ENCODE assay signal across 1 cellular context in the genomic region with DNA sequence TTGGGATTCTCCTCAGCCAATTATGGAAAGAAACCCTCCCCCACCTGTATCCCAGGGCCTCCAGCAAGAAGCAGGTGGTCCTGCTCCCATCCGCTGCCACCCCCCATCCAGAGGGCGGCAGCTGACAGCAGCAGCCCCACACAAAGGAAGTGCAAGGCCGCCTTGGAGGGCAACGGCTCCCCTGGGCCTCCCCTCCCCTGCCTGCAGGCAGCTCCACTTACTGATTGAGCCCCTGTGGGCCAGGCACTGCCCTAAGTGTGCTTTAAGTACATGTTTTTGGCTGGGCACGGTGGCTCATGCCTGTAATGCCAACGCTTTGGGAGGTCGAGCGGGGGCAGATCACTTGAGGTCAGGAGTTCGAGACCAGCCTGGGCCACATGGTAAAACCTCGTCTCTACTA.
TF ChIP-seq lines count a peak whose summit lies in the region.

No MANE protein-coding gene starts in this region.

TF ChIP-seq in WTC11, 78 proteins besides CTCF, POLR2A, EP300 and RAD21 (continued from another document):
- TF ChIP-seq, protein P1, sequence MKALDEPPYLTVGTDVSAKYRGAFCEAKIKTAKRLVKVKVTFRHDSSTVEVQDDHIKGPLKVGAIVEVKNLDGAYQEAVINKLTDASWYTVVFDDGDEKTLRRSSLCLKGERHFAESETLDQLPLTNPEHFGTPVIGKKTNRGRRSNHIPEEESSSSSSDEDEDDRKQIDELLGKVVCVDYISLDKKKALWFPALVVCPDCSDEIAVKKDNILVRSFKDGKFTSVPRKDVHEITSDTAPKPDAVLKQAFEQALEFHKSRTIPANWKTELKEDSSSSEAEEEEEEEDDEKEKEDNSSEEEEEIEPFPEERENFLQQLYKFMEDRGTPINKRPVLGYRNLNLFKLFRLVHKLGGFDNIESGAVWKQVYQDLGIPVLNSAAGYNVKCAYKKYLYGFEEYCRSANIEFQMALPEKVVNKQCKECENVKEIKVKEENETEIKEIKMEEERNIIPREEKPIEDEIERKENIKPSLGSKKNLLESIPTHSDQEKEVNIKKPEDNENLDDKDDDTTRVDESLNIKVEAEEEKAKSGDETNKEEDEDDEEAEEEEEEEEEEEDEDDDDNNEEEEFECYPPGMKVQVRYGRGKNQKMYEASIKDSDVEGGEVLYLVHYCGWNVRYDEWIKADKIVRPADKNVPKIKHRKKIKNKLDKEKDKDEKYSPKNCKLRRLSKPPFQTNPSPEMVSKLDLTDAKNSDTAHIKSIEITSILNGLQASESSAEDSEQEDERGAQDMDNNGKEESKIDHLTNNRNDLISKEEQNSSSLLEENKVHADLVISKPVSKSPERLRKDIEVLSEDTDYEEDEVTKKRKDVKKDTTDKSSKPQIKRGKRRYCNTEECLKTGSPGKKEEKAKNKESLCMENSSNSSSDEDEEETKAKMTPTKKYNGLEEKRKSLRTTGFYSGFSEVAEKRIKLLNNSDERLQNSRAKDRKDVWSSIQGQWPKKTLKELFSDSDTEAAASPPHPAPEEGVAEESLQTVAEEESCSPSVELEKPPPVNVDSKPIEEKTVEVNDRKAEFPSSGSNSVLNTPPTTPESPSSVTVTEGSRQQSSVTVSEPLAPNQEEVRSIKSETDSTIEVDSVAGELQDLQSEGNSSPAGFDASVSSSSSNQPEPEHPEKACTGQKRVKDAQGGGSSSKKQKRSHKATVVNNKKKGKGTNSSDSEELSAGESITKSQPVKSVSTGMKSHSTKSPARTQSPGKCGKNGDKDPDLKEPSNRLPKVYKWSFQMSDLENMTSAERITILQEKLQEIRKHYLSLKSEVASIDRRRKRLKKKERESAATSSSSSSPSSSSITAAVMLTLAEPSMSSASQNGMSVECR (CRISPR knock-in tag; IDR thresholded peaks at IDR 0.05; ENCODE audit: borderline replicate concordance): no peak
- TF ChIP-seq, protein P2, sequence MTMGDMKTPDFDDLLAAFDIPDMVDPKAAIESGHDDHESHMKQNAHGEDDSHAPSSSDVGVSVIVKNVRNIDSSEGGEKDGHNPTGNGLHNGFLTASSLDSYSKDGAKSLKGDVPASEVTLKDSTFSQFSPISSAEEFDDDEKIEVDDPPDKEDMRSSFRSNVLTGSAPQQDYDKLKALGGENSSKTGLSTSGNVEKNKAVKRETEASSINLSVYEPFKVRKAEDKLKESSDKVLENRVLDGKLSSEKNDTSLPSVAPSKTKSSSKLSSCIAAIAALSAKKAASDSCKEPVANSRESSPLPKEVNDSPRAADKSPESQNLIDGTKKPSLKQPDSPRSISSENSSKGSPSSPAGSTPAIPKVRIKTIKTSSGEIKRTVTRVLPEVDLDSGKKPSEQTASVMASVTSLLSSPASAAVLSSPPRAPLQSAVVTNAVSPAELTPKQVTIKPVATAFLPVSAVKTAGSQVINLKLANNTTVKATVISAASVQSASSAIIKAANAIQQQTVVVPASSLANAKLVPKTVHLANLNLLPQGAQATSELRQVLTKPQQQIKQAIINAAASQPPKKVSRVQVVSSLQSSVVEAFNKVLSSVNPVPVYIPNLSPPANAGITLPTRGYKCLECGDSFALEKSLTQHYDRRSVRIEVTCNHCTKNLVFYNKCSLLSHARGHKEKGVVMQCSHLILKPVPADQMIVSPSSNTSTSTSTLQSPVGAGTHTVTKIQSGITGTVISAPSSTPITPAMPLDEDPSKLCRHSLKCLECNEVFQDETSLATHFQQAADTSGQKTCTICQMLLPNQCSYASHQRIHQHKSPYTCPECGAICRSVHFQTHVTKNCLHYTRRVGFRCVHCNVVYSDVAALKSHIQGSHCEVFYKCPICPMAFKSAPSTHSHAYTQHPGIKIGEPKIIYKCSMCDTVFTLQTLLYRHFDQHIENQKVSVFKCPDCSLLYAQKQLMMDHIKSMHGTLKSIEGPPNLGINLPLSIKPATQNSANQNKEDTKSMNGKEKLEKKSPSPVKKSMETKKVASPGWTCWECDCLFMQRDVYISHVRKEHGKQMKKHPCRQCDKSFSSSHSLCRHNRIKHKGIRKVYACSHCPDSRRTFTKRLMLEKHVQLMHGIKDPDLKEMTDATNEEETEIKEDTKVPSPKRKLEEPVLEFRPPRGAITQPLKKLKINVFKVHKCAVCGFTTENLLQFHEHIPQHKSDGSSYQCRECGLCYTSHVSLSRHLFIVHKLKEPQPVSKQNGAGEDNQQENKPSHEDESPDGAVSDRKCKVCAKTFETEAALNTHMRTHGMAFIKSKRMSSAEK (CRISPR knock-in tag; IDR thresholded peaks at IDR 0.05; ENCODE audit: borderline replicate concordance): no peak
- TF ChIP-seq OVOL2 (CRISPR knock-in tag; IDR thresholded peaks at IDR 0.05; ENCODE audit: borderline replicate concordance): no peak
- no peak for TF ChIP-seq NR2C2 (CRISPR knock-in tag; IDR thresholded peaks at IDR 0.05)
- no peak for TF ChIP-seq ZNF138 (CRISPR knock-in tag; conservative IDR thresholded peaks at IDR 0.05)
- no peak for TF ChIP-seq ZNF317 (CRISPR knock-in tag; IDR thresholded peaks at IDR 0.05; ENCODE audit: borderline replicate concordance, low read depth)
- no peak for TF ChIP-seq FOXK1 (CRISPR knock-in tag; IDR thresholded peaks at IDR 0.05)
